Comparison of ENCODE assay signal across 8 cellular contexts in genomic region chr12:76927170-76927784, GRCh38. TPM values are rescaled to one million over a fixed set of nuclear protein-coding genes. Genes with fewer than 3 reads are reported as not detected.
DNase-seq lines count a peak whose midpoint lies in the region; ATAC-seq and TF ChIP-seq lines count a peak whose summit lies in the region.

No MANE protein-coding gene starts in this region.

- ATAC-seq in WTC11 (peak; percentile 88), HG02763 (IDR thresholded peaks at IDR 0.05; ENCODE audit: unreplicated experiment) (no peak), GM18907 (IDR thresholded peaks at IDR 0.05; ENCODE audit: unreplicated experiment) (no peak)

- H3K27ac Mint-ChIP-seq in WTC11, result no peak overlapping the region

- H3K27me3 Mint-ChIP-seq in WTC11 (ENCODE audit: low read depth), result no peaks in the 10 kb centered on the region

- H3K4me3 Mint-ChIP-seq in WTC11, result no peak overlapping the region

- TF ChIP-seq CTCF in GM10266 (IDR thresholded peaks at IDR 0.05; ENCODE audit: control insufficient read depth, insufficient read depth, low read depth, missing control alignments) (peak; percentile 52), WTC11 (IDR thresholded peaks at IDR 0.05) (peak; percentile 59)

- POLR2A ChIA-PET in WTC11 (lab: Charles Lee), result no interaction called here

- peaks cover 8% of the 10 kb centered on the region for H3K4me1 Mint-ChIP-seq in WTC11

- H3K9me3 Mint-ChIP-seq in WTC11, result peaks cover 11% of the 10 kb centered on the region; the same call in 1 of the 2 replicates

- CTCF ChIA-PET in WTC11 (lab: Charles Lee), result interaction anchor here (1.4 to 2.1 kb wide), 2 partner anchors 12 to 84 kb away, joined by 3 to 8 read pairs; no protein-coding TSS in a partner anchor

- DNase-seq in GM10266 (ENCODE audit: extremely low spot score) (peak; percentile 27), HT-29 (ENCODE audit: low spot score) (peak; percentile 46), WTC11 (ENCODE audit: low spot score) (peak; percentile 85), foreskin melanocyte (peak; percentile 47), kidney glomerular epithelial cell (lab: John Stamatoyannopoulos, UW) (no peak)
- peak; percentile 73 for DNase-seq in stimulated activated CD8-positive, alpha-beta memory T cell treated with anti-CD3 and anti-CD28 coated beads, Interleukin-4, amount 100 ng/mL, for 48 hours

- no peaks in the 10 kb centered on the region for H3K36me3 Mint-ChIP-seq in WTC11

TF ChIP-seq in WTC11, 78 proteins besides CTCF, POLR2A, EP300 and RAD21:
- no peak for TF ChIP-seq ZNF423 (CRISPR knock-in tag; IDR thresholded peaks at IDR 0.05)
TF ChIP-seq in WTC11: peak in this region for 0.

RNA-seq across cellular contexts. Expression of gene CSRP2, which starts 48.5 kb away (rescaled TPM):
- 0.43 TPM in 1 of 2 replicates, not detected in the other for total RNA-seq in HT-29 (2014; rRNA removed; shearing (Covaris generic))
- 157 to 179 TPM (median 176 TPM) in 3 replicates for total RNA-seq in WTC11 (2021)

Comparison
In these comparisons a context has a peak if more than half of its experiments do, and no peak if none do; other contexts are left out.
1. RNA of gene CSRP2, which starts 48.5 kb away (total RNA-seq): 157 to 179 TPM in WTC11; 0.43 TPM in HT-29; every median in the first group is over 100 times any median in the second.